8 cellular contexts compared by ENCODE assay signal in the genomic region with DNA sequence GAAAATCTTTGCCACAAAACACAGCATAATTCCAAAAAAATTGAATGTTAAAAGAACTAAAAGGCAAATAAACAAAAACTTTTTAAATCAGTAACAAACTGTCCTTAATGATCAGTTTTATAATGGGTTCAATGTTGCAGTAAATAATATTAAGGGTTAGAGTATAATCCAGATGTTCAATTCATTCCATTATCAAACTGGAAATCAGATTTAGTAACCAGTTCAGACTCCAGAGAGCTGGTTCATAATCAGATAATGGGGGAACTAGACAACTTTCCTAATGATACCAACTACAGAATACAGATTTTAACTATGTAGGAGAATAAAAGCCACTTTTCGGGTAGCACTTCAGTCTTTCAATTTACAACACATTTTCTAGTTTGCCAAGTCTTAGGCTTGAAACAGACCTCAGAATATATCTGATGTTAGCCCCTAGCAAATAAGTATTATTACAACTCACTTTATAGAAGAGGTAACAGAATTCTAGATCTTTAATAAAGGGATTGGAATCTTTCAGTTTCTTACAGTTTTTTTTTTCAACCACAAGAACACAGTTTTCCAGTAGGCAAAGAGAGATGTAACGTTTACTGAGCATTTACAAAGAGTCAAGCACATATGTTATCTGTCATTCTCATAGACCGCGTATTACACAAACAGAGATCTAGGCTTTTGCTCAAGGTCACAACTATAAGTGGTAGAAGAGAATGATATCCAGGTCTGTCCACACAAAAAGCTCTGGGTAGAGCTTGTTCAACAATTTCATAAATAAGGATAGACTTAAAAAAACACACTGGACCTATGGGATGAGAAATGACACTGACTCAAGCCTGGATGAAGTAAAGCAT. TPM values are rescaled to one million over a fixed set of nuclear protein-coding genes. Genes with fewer than 3 reads are reported as not detected.
DNase-seq lines count a peak whose midpoint lies in the region; ATAC-seq and TF ChIP-seq lines count a peak whose summit lies in the region.

No MANE protein-coding gene starts in this region.

- peak overlapping the region; percentile 80 for H3K4me3 ChIP-seq in NB4 (ENCODE audit: low read depth, low read length)
- peak overlapping the region; percentile 95 to 97 for H3K4me3 ChIP-seq in cardiac fibroblast (replicated peaks in 1 of 2; ENCODE audit: low read depth in 2 of 2, low read length in 2 of 2)
- H3K4me3 ChIP-seq in mucosa of descending colon: peak overlapping the region; percentile 97

- H3K4me1 ChIP-seq in mucosa of descending colon (ENCODE audit: low read depth): peaks cover 30% of the 10 kb centered on the region

- DNase-seq in DMS153 (lab: John Stamatoyannopoulos, UW) (peak; percentile 44), DMS153 treated with DMSO at 0.1 percent for 48 hours (lab: John Stamatoyannopoulos, UW; ENCODE audit: unreplicated experiment) (no peak), NB4 (ENCODE audit: low read depth) (peak; percentile 46), cardiac fibroblast (ENCODE audit: low read depth in 2 of 2) (peak; percentile 46 to 72), mucosa of descending colon (no peak), D341Med (ENCODE audit: low spot score) (no peak), SW 1271 (lab: John Stamatoyannopoulos, UW) (no peak)

- intact Hi-C loops in mucosa of descending colon (cut with DNase I, micrococcal nuclease): no loop called here

- no peak for TF ChIP-seq POLR2A in NB4 (IDR thresholded peaks at IDR 0.05; ENCODE audit: extremely low read depth, insufficient read length)

- no peaks in the 10 kb centered on the region for H3K36me3 ChIP-seq in mucosa of descending colon (ENCODE audit: low read depth)

- no peaks in the 10 kb centered on the region for H3K9me3 ChIP-seq in mucosa of descending colon

- ATAC-seq in mucosa of descending colon (no peak), GM21737 (IDR thresholded peaks at IDR 0.05; ENCODE audit: unreplicated experiment) (no peak)

- TF ChIP-seq CTCF in NB4 (IDR thresholded peaks at IDR 0.05; ENCODE audit: low read depth, low read length): no peak
- no peak for TF ChIP-seq CTCF in cardiac fibroblast (IDR thresholded peaks at IDR 0.05; ENCODE audit: low read depth, low read length)
- no peak for TF ChIP-seq CTCF in mucosa of descending colon (IDR thresholded peaks at IDR 0.05)

RNA-seq across cellular contexts. Expression of a gene that starts 1.9 kb away (rescaled TPM):
- total RNA-seq in mucosa of descending colon: 10 to 100 TPM; 57.1 to 71.7 (median 62.2) TPM

RNA-seq across cellular contexts. Expression of a gene that starts 2.2 kb away (rescaled TPM):
- total RNA-seq in mucosa of descending colon: 100 to 1,000 TPM in 2 of 3 donors, 10 to 100 TPM in 1; 95.5 to 163 (median 134) TPM

RNA-seq across cellular contexts. Expression of a gene that starts 20.7 kb away (rescaled TPM):
- total RNA-seq in mucosa of descending colon: under 1 TPM; 0.07 to 0.49 (median 0.28) TPM

Comparison
In these comparisons a context has a peak if more than half of its experiments do, and no peak if none do; other contexts are left out.
1. DNase-seq: peak in DMS153 (single experiment), NB4 (single experiment) and cardiac fibroblast (2 of 2); none in DMS153 treated with DMSO at 0.1 percent for 48 hours (single experiment), mucosa of descending colon (0 of 3), D341Med (single experiment) and SW 1271 (0 of 2).
2. Peak in every context shown above with its lines, with median percentiles within 50 percentile points of each other: H3K4me3 ChIP-seq.